ENCODE assay signal across 18 cellular contexts in the genomic region with DNA sequence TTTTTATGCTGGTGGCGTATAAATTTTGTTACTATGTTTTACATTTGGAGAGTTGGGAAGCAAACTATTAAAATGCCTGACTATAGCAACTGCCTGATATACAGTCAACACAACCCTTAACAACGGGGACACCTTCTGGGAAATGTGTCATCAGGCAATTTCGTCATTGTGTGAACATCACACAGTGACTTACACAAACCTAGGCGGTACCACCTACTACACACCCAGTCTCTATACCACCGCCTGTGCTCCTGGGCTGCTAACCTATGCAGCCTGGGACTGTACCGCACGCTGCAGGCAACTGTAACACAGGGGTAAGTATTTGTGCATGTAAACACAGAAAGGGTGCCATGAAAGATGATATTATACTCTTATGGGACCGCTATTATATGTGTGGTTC. TPM values are rescaled to one million over a fixed set of nuclear protein-coding genes. Genes with fewer than 3 reads are reported as not detected.
DNase-seq lines count a peak whose midpoint lies in the region; ATAC-seq and TF ChIP-seq lines count a peak whose summit lies in the region.
"Had no signal": no experiment of that assay in that cellular context is flagged by ENCODE, and none has a peak within 500 bp of the region (broad histone marks: within the 10 kb centered on the region; RNA-seq: fewer than 3 reads in every experiment).

No MANE protein-coding gene starts in this region.

- no peaks in the 10 kb centered on the region for H3K9me2 ChIP-seq in SK-N-SH

- no peaks in the 10 kb centered on the region for H3K79me2 ChIP-seq in SK-N-SH (ENCODE audit: insufficient read depth)

- no peak overlapping the region for H2AFZ ChIP-seq in SK-N-SH (ENCODE audit: low read depth)

- no peak overlapping the region for H3K9ac ChIP-seq in SK-N-SH

- TF ChIP-seq EP300 in SK-N-SH (IDR thresholded peaks at IDR 0.05; ENCODE audit: borderline replicate concordance in 1 of 2, low read depth in 1 of 2, low read length in 1 of 2): no peak

- H3F3A ChIP-seq in SK-N-SH (replicated peaks; ENCODE audit: insufficient read depth): no peaks in the 10 kb centered on the region

- no peak overlapping the region for H3K4me3 Mint-ChIP-seq in type B pancreatic cell
- H3K4me3 Mint-ChIP-seq: endodermal cell, memory B cell had no signal

- no peak for TF ChIP-seq RAD21 in SK-N-SH (IDR thresholded peaks at IDR 0.05; ENCODE audit: low read length)

- H3K9me3 ChIP-seq in SK-N-SH: no peaks in the 10 kb centered on the region
- H3K9me3 ChIP-seq: right lobe of liver, upper lobe of left lung had no signal

- no peaks in the 10 kb centered on the region for H3K9me3 Mint-ChIP-seq in type B pancreatic cell
- H3K9me3 Mint-ChIP-seq: endodermal cell, memory B cell had no signal

- intact Hi-C loops in Right ventricle myocardium inferior (cut with DNase I) (no loop called here), cardiac septum (cut with DNase I) (no loop called here)

- H4K20me1 ChIP-seq in SK-N-SH (ENCODE audit: insufficient read depth): no peaks in the 10 kb centered on the region

- WGBS in SK-N-SH (ENCODE audit: low lambda C conversion rate): 85% methylated on average over 8 of the region's 8 CpGs

- peaks cover 7% of the 10 kb centered on the region for H3K4me1 Mint-ChIP-seq in type B pancreatic cell (ENCODE audit: unreplicated experiment)

- no peaks in the 10 kb centered on the region for H3K27me3 ChIP-seq in SK-N-SH (ENCODE audit: insufficient read depth)
- H3K27me3 ChIP-seq: right lobe of liver, upper lobe of left lung had no signal

- no peaks in the 10 kb centered on the region for H3K27me3 Mint-ChIP-seq in type B pancreatic cell
- H3K27me3 Mint-ChIP-seq: memory B cell had no signal

- POLR2A ChIA-PET in SK-N-SH (lab: Yijun Ruan, JAX): interaction anchor here (1.8 kb wide), 1 partner anchor 10 kb away, joined by 10 read pairs; a partner anchor contains a TSS

- no peaks in the 10 kb centered on the region; a peak in 1 of 4 replicates for H3K4me1 ChIP-seq in SK-N-SH (ENCODE audit: control insufficient read depth in 1 of 2, insufficient read depth in 2 of 2, low read depth in 1 of 2, low read length in 1 of 2)

- no peak overlapping the region for H3K4me2 ChIP-seq in SK-N-SH

- no peak overlapping the region for H3K4me3 ChIP-seq in SK-N-SH (ENCODE audit: low read depth in 2 of 2, low read length in 1 of 2)
- H3K4me3 ChIP-seq: right lobe of liver, SK-N-MC, upper lobe of left lung had no signal

- no peak overlapping the region for H3K27ac ChIP-seq in SK-N-SH (ENCODE audit: low read depth in 2 of 2, low read length in 1 of 2)
- H3K27ac ChIP-seq: right lobe of liver, SK-N-MC had no signal

- CTCF ChIA-PET in SK-N-SH (lab: Yijun Ruan, JAX): interaction anchor here (0.5 to 1.0 kb wide), 2 partner anchors 131 to 1569 kb away, joined by 3 read pairs; a partner anchor contains a TSS

- H3K27ac Mint-ChIP-seq in type B pancreatic cell: peak overlapping the region; percentile 33
- H3K27ac Mint-ChIP-seq: endodermal cell, memory B cell had no signal

- no peaks in the 10 kb centered on the region for H3K36me3 Mint-ChIP-seq in type B pancreatic cell
- H3K36me3 Mint-ChIP-seq: memory B cell had no signal

- TF ChIP-seq CTCF in type B pancreatic cell (conservative IDR thresholded peaks at IDR 0.05) (no peak), omental fat pad (IDR thresholded peaks at IDR 0.05) (no peak), SK-N-SH (IDR thresholded peaks at IDR 0.05) (no peak)

- DNase-seq in Right ventricle myocardium inferior (ENCODE audit: missing footprints) (peak; percentile 52), cardiac septum (ENCODE audit: low spot score) (no peak), RKO (ENCODE audit: low spot score) (peak; percentile 51), kidney tubule cell (ENCODE audit: low spot score) (peak; percentile 56), type B pancreatic cell (ENCODE audit: extremely low spot score, unreplicated experiment) (no peak), omental fat pad (ENCODE audit: low spot score) (no peak), SK-N-SH (no peak)
- DNase-seq in NK-92 treated with Interleukin-12 subunit alpha and Interleukin-12 subunit beta, amount 100 ng/mL, for 24 hours (lab: John Stamatoyannopoulos, UW): no peak
- DNase-seq: activated CD4-positive, alpha-beta T cell treated with anti-CD3 and anti-CD28 coated beads, Interleukin-2, amount 50 U/mL, for 1 hour; endodermal cell; hypothalamus; NCI-H226; right lobe of liver; upper lobe of left lung had no signal

- no peak for ATAC-seq in Right ventricle myocardium inferior
- ATAC-seq in omental fat pad (ENCODE audit: low FRiP score): no peak
- ATAC-seq: HCT116 had no signal

- no peaks in the 10 kb centered on the region for H3K36me3 ChIP-seq in SK-N-SH (replicated peaks in 1 of 2; ENCODE audit: control insufficient read depth in 1 of 2, insufficient read depth in 2 of 2, low read length in 1 of 2)
- H3K36me3 ChIP-seq: right lobe of liver, upper lobe of left lung had no signal

TF ChIP-seq in SK-N-SH, 30 proteins besides CTCF, POLR2A, EP300 and RAD21:
- TF ChIP-seq MXI1 (IDR thresholded peaks at IDR 0.05; ENCODE audit: low read depth, low read length) (no peak), CHD2 (IDR thresholded peaks at IDR 0.05; ENCODE audit: low read length, partially characterized antibody) (no peak)
- TF ChIP-seq, protein P1, sequence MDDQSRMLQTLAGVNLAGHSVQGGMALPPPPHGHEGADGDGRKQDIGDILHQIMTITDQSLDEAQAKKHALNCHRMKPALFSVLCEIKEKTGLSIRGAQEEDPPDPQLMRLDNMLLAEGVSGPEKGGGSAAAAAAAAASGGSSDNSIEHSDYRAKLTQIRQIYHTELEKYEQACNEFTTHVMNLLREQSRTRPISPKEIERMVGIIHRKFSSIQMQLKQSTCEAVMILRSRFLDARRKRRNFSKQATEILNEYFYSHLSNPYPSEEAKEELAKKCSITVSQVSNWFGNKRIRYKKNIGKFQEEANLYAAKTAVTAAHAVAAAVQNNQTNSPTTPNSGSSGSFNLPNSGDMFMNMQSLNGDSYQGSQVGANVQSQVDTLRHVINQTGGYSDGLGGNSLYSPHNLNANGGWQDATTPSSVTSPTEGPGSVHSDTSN (IDR thresholded peaks at IDR 0.05): no peak
TF ChIP-seq in SK-N-SH: peak in this region for 0.

RNA-seq across cellular contexts. Expression of a gene that starts 1.3 kb away (rescaled TPM):
- 0.19 TPM for total RNA-seq in Right ventricle myocardium inferior
- 0.51 TPM for total RNA-seq in cardiac septum
- total RNA-seq in type B pancreatic cell (ENCODE audit: low replicate concordance): 4.1 TPM in 2 replicates
- total RNA-seq in omental fat pad: not detected
- polyA plus RNA-seq in SK-N-SH (2012; rRNA removed): 0.02 TPM in 1 of 2 replicates, not detected in the other
- polyA plus RNA-seq in SK-N-SH (2012; cell fraction: cytosol; rRNA removed): 0.03 TPM in 1 of 2 replicates, not detected in the other
- 0.14 and 0.23 TPM in 2 replicates for polyA plus RNA-seq in SK-N-SH (2012; cell fraction: nucleus; rRNA removed)
- polyA plus RNA-seq: BJ had no signal

RNA-seq across cellular contexts. Expression of a gene that starts 10.6 kb away (rescaled TPM):
- total RNA-seq in Right ventricle myocardium inferior (25.5 TPM), cardiac septum (25.4 TPM), type B pancreatic cell (ENCODE audit: low replicate concordance) (85.8 and 103 TPM in 2 replicates), omental fat pad (10 to 100 TPM in 3 of 4 donors, 1 to 10 TPM in 1; 7.4 to 24.4 (median 10.8) TPM)
- 13.2 and 17.9 TPM in 2 replicates for polyA plus RNA-seq in SK-N-SH (2012; rRNA removed)
- 7.3 and 9.9 TPM in 2 replicates for polyA plus RNA-seq in SK-N-SH (2012; cell fraction: cytosol; rRNA removed)
- 110 and 129 TPM in 2 replicates for polyA plus RNA-seq in SK-N-SH (2012; cell fraction: nucleus; rRNA removed)

Comparison
In these comparisons a context has a peak if more than half of its experiments do, and no peak if none do; other contexts are left out.
1. DNase-seq: peak in Right ventricle myocardium inferior (single experiment), RKO (single experiment) and kidney tubule cell (single experiment); none in cardiac septum (single experiment), type B pancreatic cell (single experiment), omental fat pad (single experiment), NK-92 treated with Interleukin-12 subunit alpha and Interleukin-12 subunit beta, amount 100 ng/mL, for 24 hours (single experiment) and SK-N-SH (single experiment).